8 cellular contexts compared by ENCODE assay signal in genomic region chr17:77391668-77392375, GRCh38.
A peak's percentile ranks its signal among the peaks of the same experiment; 100 is the strongest.
DNase-seq lines count a peak whose midpoint lies in the region; ATAC-seq, FAIRE-seq and TF ChIP-seq lines count a peak whose summit lies in the region.

No MANE protein-coding gene starts in this region.

- H3K4me3 Mint-ChIP-seq in activated CD8-positive, alpha-beta T cell treated with anti-CD3 and anti-CD28 coated beads, Interleukin-2, amount 10 ng/mL, durations not matched to agents 7 days and 5 days, result peak overlapping the region; percentile 84
- H3K4me3 Mint-ChIP-seq in osteocyte (ENCODE audit: unreplicated experiment), result peak overlapping the region; percentile 42

- peaks cover 89% of the 10 kb centered on the region for H3K4me1 Mint-ChIP-seq in activated CD8-positive, alpha-beta T cell treated with anti-CD3 and anti-CD28 coated beads, Interleukin-2, amount 10 ng/mL, durations not matched to agents 7 days and 5 days (ENCODE audit: low read depth)
- H3K4me1 Mint-ChIP-seq in osteocyte (ENCODE audit: unreplicated experiment), result peaks cover 86% of the 10 kb centered on the region

- peak overlapping the region; percentile 92 for H3K27ac Mint-ChIP-seq in activated CD8-positive, alpha-beta T cell treated with anti-CD3 and anti-CD28 coated beads, Interleukin-2, amount 10 ng/mL, durations not matched to agents 7 days and 5 days
- H3K27ac Mint-ChIP-seq in osteocyte (ENCODE audit: unreplicated experiment), result peak overlapping the region; percentile 99

- FAIRE-seq in H54 (lab: Jason Lieb, UNC), result no peak

- TF ChIP-seq POLR2A in H54 (IDR thresholded peaks at IDR 0.05; ENCODE audit: low read depth, low read length), result no peak

- H3K9me3 Mint-ChIP-seq in activated CD8-positive, alpha-beta T cell treated with anti-CD3 and anti-CD28 coated beads, Interleukin-2, amount 10 ng/mL, durations not matched to agents 7 days and 5 days (ENCODE audit: insufficient read depth), result no peaks in the 10 kb centered on the region
- no peaks in the 10 kb centered on the region for H3K9me3 Mint-ChIP-seq in osteocyte (ENCODE audit: unreplicated experiment)

- CTCF ChIA-PET in activated CD8-positive, alpha-beta T cell treated with anti-CD3 and anti-CD28 coated beads, Interleukin-2, amount 10 ng/mL, durations not matched to agents 7 days and 5 days (lab: Charles Lee), result interaction anchor here (1.0 to 7.3 kb wide), 7 partner anchors 8 to 103 kb away, joined by 3 to 73 read pairs (median 9); no protein-coding TSS in a partner anchor
- CTCF ChIA-PET in GM10248 (lab: Yijun Ruan, JAX), result interaction anchor here (0.9 to 1.0 kb wide), 2 partner anchors 9 to 14 kb away, joined by 3 to 6 read pairs; no protein-coding TSS in a partner anchor

- TF ChIP-seq CTCF in fibroblast of pulmonary artery (IDR thresholded peaks at IDR 0.05; ENCODE audit: low read length, missing control alignments) (no peak), osteocyte (IDR thresholded peaks at IDR 0.05) (no peak), GM10248 (IDR thresholded peaks at IDR 0.05; ENCODE audit: control extremely low read depth, extremely low read depth, low read depth, missing control alignments) (no peak)

- H3K27me3 Mint-ChIP-seq in activated CD8-positive, alpha-beta T cell treated with anti-CD3 and anti-CD28 coated beads, Interleukin-2, amount 10 ng/mL, durations not matched to agents 7 days and 5 days (ENCODE audit: low read depth), result no peaks in the 10 kb centered on the region
- H3K27me3 Mint-ChIP-seq in osteocyte (ENCODE audit: unreplicated experiment), result no peaks in the 10 kb centered on the region

- H3K4me3 ChIP-seq in fibroblast of pulmonary artery (replicated peaks; ENCODE audit: low read depth, low read length), result no peak overlapping the region

- peak; percentile 54 for ATAC-seq in activated CD8-positive, alpha-beta T cell treated with anti-CD3 and anti-CD28 coated beads, Interleukin-2, amount 10 ng/mL, durations not matched to agents 7 days and 5 days
- ATAC-seq in activated CD4-positive, CD25-positive, alpha-beta regulatory T cell treated with anti-CD3 and anti-CD28 coated beads, Interleukin-2, amount 50 U/mL, for 24 hours, result no peak
- ATAC-seq in GM21515 (IDR thresholded peaks at IDR 0.05; ENCODE audit: unreplicated experiment), result no peak

- POLR2A ChIA-PET in activated CD8-positive, alpha-beta T cell treated with anti-CD3 and anti-CD28 coated beads, Interleukin-2, amount 10 ng/mL, durations not matched to agents 7 days and 5 days (lab: Charles Lee), result interaction anchor here (0.8 to 6.9 kb wide), 8 partner anchors 8 to 58 kb away, joined by 3 to 54 read pairs (median 6); no protein-coding TSS in a partner anchor
- POLR2A ChIA-PET in GM10248 (lab: Yijun Ruan, JAX), result no interaction called here

- peak; percentile 85 for DNase-seq in H54 (ENCODE audit: insufficient read length, low spot score)
- peak; percentile 84 for DNase-seq in activated CD8-positive, alpha-beta T cell treated with anti-CD3 and anti-CD28 coated beads, Interleukin-2, amount 10 ng/mL, durations not matched to agents 7 days and 5 days
- peak; percentile 90 for DNase-seq in fibroblast of pulmonary artery (ENCODE audit: low read depth)
- peak; percentile 93 for DNase-seq in osteocyte (ENCODE audit: extremely low spot score, unreplicated experiment)
- no peak for DNase-seq in middle frontal gyrus (ENCODE audit: extremely low spot score, low spot score)
- DNase-seq in GM10248 (ENCODE audit: extremely low spot score), result no peak

- H3K36me3 Mint-ChIP-seq in activated CD8-positive, alpha-beta T cell treated with anti-CD3 and anti-CD28 coated beads, Interleukin-2, amount 10 ng/mL, durations not matched to agents 7 days and 5 days (ENCODE audit: low read depth), result peaks cover 57% of the 10 kb centered on the region
- peaks cover 3% of the 10 kb centered on the region for H3K36me3 Mint-ChIP-seq in osteocyte (ENCODE audit: unreplicated experiment)

Comparison
In these comparisons a context has a peak if more than half of its experiments do, and no peak if none do; other contexts are left out.
1. DNase-seq: peak in H54 (single experiment), activated CD8-positive, alpha-beta T cell treated with anti-CD3 and anti-CD28 coated beads, Interleukin-2, amount 10 ng/mL, durations not matched to agents 7 days and 5 days (single experiment), fibroblast of pulmonary artery (single experiment) and osteocyte (single experiment); none in middle frontal gyrus (single experiment) and GM10248 (single experiment).